ENCODE assay signal across 32 cellular contexts in genomic region chr21:22743085-22743484, GRCh38.
"Had no signal": no experiment of that assay in that cellular context is flagged by ENCODE, and none has a peak within 500 bp of the region (broad histone marks: within the 10 kb centered on the region; RNA-seq: fewer than 3 reads in every experiment).

No MANE protein-coding gene starts in this region.

- H3K27me3 ChIP-seq: adrenal gland, body of pancreas, dorsolateral prefrontal cortex, neutrophil, ovary had no signal

- H3K9me3 ChIP-seq: body of pancreas, neutrophil, ovary, prostate gland, thoracic aorta had no signal

- H3K4me3 Mint-ChIP-seq: activated naive CD4-positive, alpha-beta T cell treated with anti-CD3 and anti-CD28 coated beads for 36 hours; activated naive CD8-positive, alpha-beta T cell treated with anti-CD3 and anti-CD28 coated beads for 36 hours; naive B cell; nephron progenitor cell; T-helper 17 cell had no signal

- H3K4me3 ChIP-seq: adrenal gland, body of pancreas, coronary artery, dorsolateral prefrontal cortex, left ventricle myocardium inferior, lung, ovary, prostate gland, skin epidermis, thoracic aorta had no signal

- H3K9me3 Mint-ChIP-seq: activated naive CD4-positive, alpha-beta T cell treated with anti-CD3 and anti-CD28 coated beads for 36 hours; activated naive CD8-positive, alpha-beta T cell treated with anti-CD3 and anti-CD28 coated beads for 36 hours had no signal

- DNase-seq: activated CD4-positive, alpha-beta T cell treated with anti-CD3 and anti-CD28 coated beads for 4 hours; activated CD4-positive, alpha-beta T cell treated with anti-CD3 and anti-CD28 coated beads, Interleukin-2, amount 50 U/mL, for 4 hours; activated CD4-positive, CD25-positive, alpha-beta regulatory T cell; activated effector memory CD4-positive, alpha-beta T cell treated with Interleukin-2 at 50 U/mL for 16 hours; activated naive CD4-positive, alpha-beta T cell treated with anti-CD3 and anti-CD28 coated beads for 36 hours; activated naive CD8-positive, alpha-beta T cell treated with anti-CD3 and anti-CD28 coated beads for 36 hours; activated T-cell treated with anti-CD3 and anti-CD28 coated beads for 4 hours; adrenal gland; aorta; body of pancreas; cerebellar nuclear complex; dorsolateral prefrontal cortex; effector memory CD4-positive, alpha-beta T cell; islet precursor cell; left ventricle myocardium inferior; naive B cell; nephron progenitor cell; ovary; retina; stimulated activated CD4-positive, alpha-beta T cell treated with anti-CD3 and anti-CD28 coated beads, Interleukin-12 subunit alpha, Interleukin-12 subunit beta, amount 100 ng/mL, for 4 hours; stimulated activated CD4-positive, alpha-beta T cell treated with anti-CD3 and anti-CD28 coated beads, Interleukin-4, amount 100 ng/mL, for 1 hour; stimulated activated naive CD8-positive, alpha-beta T cell treated with anti-CD3 and anti-CD28 coated beads, Interleukin-15, Interleukin-2, amounts not matched to agents 100 U/mL and 50 U/mL, for 24 hours; T-helper 17 cell; T1000; trophoblast cell had no signal

- H3K36me3 Mint-ChIP-seq: activated naive CD8-positive, alpha-beta T cell treated with anti-CD3 and anti-CD28 coated beads for 36 hours; naive B cell had no signal

- ATAC-seq: body of pancreas; sciatic nerve; stimulated activated naive CD8-positive, alpha-beta T cell treated with anti-CD3 and anti-CD28 coated beads, Interleukin-15, Interleukin-2, amounts not matched to agents 100 U/mL and 50 U/mL, for 24 hours; T-helper 17 cell had no signal

- H3K27me3 Mint-ChIP-seq: activated naive CD8-positive, alpha-beta T cell treated with anti-CD3 and anti-CD28 coated beads for 36 hours; naive B cell; T-helper 17 cell had no signal

- H3K4me1 Mint-ChIP-seq: activated naive CD8-positive, alpha-beta T cell treated with anti-CD3 and anti-CD28 coated beads for 36 hours; naive B cell; nephron progenitor cell; T-helper 17 cell had no signal

- H3K27ac ChIP-seq: adrenal gland, body of pancreas, coronary artery, dorsolateral prefrontal cortex, left ventricle myocardium inferior, neutrophil, ovary, prostate gland, skin epidermis, thoracic aorta had no signal

- H3K27ac Mint-ChIP-seq: activated naive CD4-positive, alpha-beta T cell treated with anti-CD3 and anti-CD28 coated beads for 36 hours; activated naive CD8-positive, alpha-beta T cell treated with anti-CD3 and anti-CD28 coated beads for 36 hours; naive B cell; nephron progenitor cell; T-helper 17 cell had no signal

- H3K36me3 ChIP-seq: adrenal gland, left ventricle myocardium inferior, neutrophil, ovary, prostate gland, thoracic aorta had no signal

- H3K4me1 ChIP-seq: adrenal gland, body of pancreas, left ventricle myocardium inferior, prostate gland had no signal
